Comparison of ENCODE assay signal across 20 cellular contexts in the genomic region with DNA sequence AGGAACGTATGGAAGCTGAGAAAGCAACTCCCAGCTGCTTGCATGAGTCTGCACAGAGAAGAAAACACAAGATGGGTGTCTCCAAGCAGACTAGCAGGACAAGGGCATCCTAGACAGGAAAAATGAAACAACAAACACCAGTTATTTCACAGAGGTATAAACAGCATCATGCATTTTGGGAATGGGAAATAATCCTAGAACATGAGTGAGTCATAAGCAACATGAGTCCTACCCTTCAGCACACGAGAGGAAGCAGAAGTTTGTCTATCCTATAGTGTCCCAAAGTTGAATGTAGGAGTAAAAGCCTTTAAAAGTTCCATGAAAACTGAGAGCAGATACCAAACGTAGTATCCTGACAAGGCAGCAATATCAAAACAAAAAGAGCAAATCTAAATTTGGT.
"Had no signal": no experiment of that assay in that cellular context is flagged by ENCODE, and none has a peak within 500 bp of the region (broad histone marks: within the 10 kb centered on the region; RNA-seq: fewer than 3 reads in every experiment).

No MANE protein-coding gene starts in this region.

- H3K4me3 ChIP-seq: dorsolateral prefrontal cortex, gastroesophageal sphincter, right atrium auricular region, smooth muscle cell, testis, tibial nerve, upper lobe of right lung, vagina had no signal

- H3K27me3 ChIP-seq: gastroesophageal sphincter, right atrium auricular region, testis, tibial nerve, upper lobe of right lung, vagina had no signal

- H3K4me1 ChIP-seq: gastroesophageal sphincter, right atrium auricular region, testis, tibial nerve, upper lobe of right lung, vagina had no signal

- H3K9me3 Mint-ChIP-seq: naive thymus-derived CD4-positive, alpha-beta T cell; neural crest cell; stimulated activated memory B cell treated with anti-CD40 and anti-IgM and Interleukin-4, amounts not matched to agents 10 μg/mL and 1 μg/mL and 100 μg/mL, for 72 hours; stimulated activated naive CD8-positive, alpha-beta T cell treated with anti-CD3 and anti-CD28 coated beads, Interleukin-15, amount 100 ng/mL, for 72 hours had no signal

- ATAC-seq: gastroesophageal sphincter; naive thymus-derived CD4-positive, alpha-beta T cell; stimulated activated memory B cell treated with anti-CD40 and anti-IgM and Interleukin-4, amounts not matched to agents 10 μg/mL and 1 μg/mL and 100 μg/mL, for 72 hours; stimulated activated naive CD8-positive, alpha-beta T cell treated with anti-CD3 and anti-CD28 coated beads, Interleukin-15, amount 100 ng/mL, for 72 hours; upper lobe of right lung had no signal

- DNase-seq: cortex of kidney; dorsolateral prefrontal cortex; effector CD8-positive, alpha-beta T cell; glutamatergic neuron; islet precursor cell; mammary epithelial cell; naive thymus-derived CD4-positive, alpha-beta T cell; posterior cingulate gyrus; stimulated activated CD4-positive, alpha-beta T cell treated with anti-CD3 and anti-CD28 coated beads, Interleukin-4, amount 100 ng/mL, for 1 hour; stimulated activated CD8-positive, alpha-beta memory T cell treated with anti-CD3 and anti-CD28 coated beads, Interleukin-4, amount 100 ng/mL, for 48 hours; stimulated activated naive CD8-positive, alpha-beta T cell treated with anti-CD3 and anti-CD28 coated beads, Interleukin-15, amount 100 ng/mL, for 72 hours; testis; upper lobe of right lung had no signal

- H3K36me3 ChIP-seq: gastroesophageal sphincter, right atrium auricular region, tibial nerve, upper lobe of right lung, vagina had no signal

- H3K36me3 Mint-ChIP-seq: naive thymus-derived CD4-positive, alpha-beta T cell; stimulated activated memory B cell treated with anti-CD40 and anti-IgM and Interleukin-4, amounts not matched to agents 10 μg/mL and 1 μg/mL and 100 μg/mL, for 72 hours had no signal

- H3K27ac Mint-ChIP-seq: naive thymus-derived CD4-positive, alpha-beta T cell; stimulated activated memory B cell treated with anti-CD40 and anti-IgM and Interleukin-4, amounts not matched to agents 10 μg/mL and 1 μg/mL and 100 μg/mL, for 72 hours; stimulated activated naive CD8-positive, alpha-beta T cell treated with anti-CD3 and anti-CD28 coated beads, Interleukin-15, amount 100 ng/mL, for 72 hours had no signal

- H3K4me2 ChIP-seq: smooth muscle cell had no signal

- H3K9me3 ChIP-seq: gastroesophageal sphincter, right atrium auricular region, testis, tibial nerve, upper lobe of right lung, vagina had no signal

- H3K27ac ChIP-seq: dorsolateral prefrontal cortex, gastroesophageal sphincter, right atrium auricular region, testis, tibial nerve, upper lobe of right lung, vagina had no signal

- H3K4me3 Mint-ChIP-seq: naive thymus-derived CD4-positive, alpha-beta T cell; neural crest cell; stimulated activated memory B cell treated with anti-CD40 and anti-IgM and Interleukin-4, amounts not matched to agents 10 μg/mL and 1 μg/mL and 100 μg/mL, for 72 hours; stimulated activated naive CD8-positive, alpha-beta T cell treated with anti-CD3 and anti-CD28 coated beads, Interleukin-15, amount 100 ng/mL, for 72 hours had no signal

- H3K4me1 Mint-ChIP-seq: stimulated activated naive CD8-positive, alpha-beta T cell treated with anti-CD3 and anti-CD28 coated beads, Interleukin-15, amount 100 ng/mL, for 72 hours had no signal
